Comparison of ENCODE assay signal across 1 cellular context in genomic region chr16:79864032-79864780, GRCh38.
A peak's percentile ranks its signal among the peaks of the same experiment; 100 is the strongest.
TF ChIP-seq lines count a peak whose summit lies in the region.

No MANE protein-coding gene starts in this region.

TF ChIP-seq in K562, 482 proteins besides CTCF, POLR2A, EP300 and RAD21 (continued from another document):
- TF ChIP-seq SMAD2 (IDR thresholded peaks at IDR 0.05; ENCODE audit: low read depth, low read length) (no peak), FOXO4 (CRISPR knock-in tag; IDR thresholded peaks at IDR 0.05) (no peak), NFE2 (IDR thresholded peaks at IDR 0.05; ENCODE audit: low read depth) (no peak), NCOA1 (IDR thresholded peaks at IDR 0.05; ENCODE audit: low read depth) (no peak), GTF3C2 (IDR thresholded peaks at IDR 0.05; ENCODE audit: borderline replicate concordance, extremely low read depth, insufficient read length) (no peak), KHSRP (IDR thresholded peaks at IDR 0.05) (no peak), SIRT6 (IDR thresholded peaks at IDR 0.05; ENCODE audit: low read depth, low read length) (no peak), PHF21A (IDR thresholded peaks at IDR 0.05; ENCODE audit: borderline replicate concordance, low read depth) (no peak), NFXL1 (CRISPR knock-in tag; IDR thresholded peaks at IDR 0.05) (no peak), ZBTB49 (CRISPR knock-in tag; IDR thresholded peaks at IDR 0.05; ENCODE audit: borderline replicate concordance) (no peak), NRF1 (conservative IDR thresholded peaks at IDR 0.05 in 1 of 2, IDR thresholded peaks at IDR 0.05 in 1 of 2) (no peak), ZNF507 (tag; conservative IDR thresholded peaks at IDR 0.05) (no peak), LCOR (CRISPR knock-in tag; IDR thresholded peaks at IDR 0.05) (no peak), BRD9 (IDR thresholded peaks at IDR 0.05; ENCODE audit: low read depth, partially characterized antibody) (no peak)
- TF ChIP-seq, protein P1, sequence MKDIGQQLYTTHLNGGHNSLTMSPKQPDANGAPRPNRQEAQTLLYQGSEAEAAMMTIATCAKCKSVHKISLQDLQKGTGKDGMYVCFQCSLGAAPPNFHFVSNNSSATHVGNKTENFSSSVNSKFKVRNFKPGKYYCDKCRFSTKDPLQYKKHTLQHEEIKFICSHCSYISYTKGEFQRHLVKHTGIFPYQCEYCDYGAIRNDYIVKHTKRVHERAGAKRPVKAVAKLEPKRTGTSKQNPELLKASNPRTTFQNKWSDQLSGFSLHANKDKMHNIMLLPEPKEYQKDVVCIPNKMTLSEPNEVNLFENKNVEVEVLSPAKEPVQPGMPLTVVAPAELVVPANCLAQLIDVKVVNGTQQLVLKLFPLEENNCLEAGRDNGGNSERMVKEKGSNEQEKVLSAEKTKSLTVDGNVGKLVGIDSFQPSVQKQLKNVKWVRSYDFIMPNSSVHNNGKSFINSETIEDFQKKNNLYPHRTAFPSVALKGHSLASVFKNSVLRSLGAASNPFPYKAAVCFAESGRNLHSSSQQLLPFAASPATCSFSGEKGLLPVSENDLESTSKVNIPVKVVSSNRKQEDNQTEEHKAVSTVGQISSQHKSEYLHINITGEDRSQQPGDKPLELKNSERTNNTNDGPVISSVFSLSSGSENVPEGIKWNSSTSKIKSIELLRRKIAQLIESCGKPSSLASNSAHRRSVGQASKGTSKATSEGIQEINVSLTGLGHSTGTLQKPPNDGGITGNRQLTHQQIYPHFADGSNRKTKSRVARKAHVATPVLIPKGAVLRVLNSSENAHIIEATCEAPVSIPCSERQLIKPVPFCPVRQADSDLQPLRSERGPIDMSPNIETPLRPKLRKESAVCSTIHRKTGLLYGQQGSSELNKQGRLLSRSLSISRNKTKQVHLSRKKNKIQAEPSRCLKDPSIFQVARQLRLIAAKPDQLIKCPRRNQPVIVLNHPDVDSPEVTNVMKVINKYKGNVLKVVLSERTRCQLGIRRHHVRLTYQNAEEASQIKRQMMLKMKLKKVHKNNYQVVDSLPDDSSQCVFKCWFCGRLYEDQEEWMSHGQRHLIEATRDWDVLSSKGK (CRISPR knock-in tag; IDR thresholded peaks at IDR 0.05), result 0 out of 2 replicates have a peak, but pooled peaks have one; percentile 67
- TF ChIP-seq, protein P2, sequence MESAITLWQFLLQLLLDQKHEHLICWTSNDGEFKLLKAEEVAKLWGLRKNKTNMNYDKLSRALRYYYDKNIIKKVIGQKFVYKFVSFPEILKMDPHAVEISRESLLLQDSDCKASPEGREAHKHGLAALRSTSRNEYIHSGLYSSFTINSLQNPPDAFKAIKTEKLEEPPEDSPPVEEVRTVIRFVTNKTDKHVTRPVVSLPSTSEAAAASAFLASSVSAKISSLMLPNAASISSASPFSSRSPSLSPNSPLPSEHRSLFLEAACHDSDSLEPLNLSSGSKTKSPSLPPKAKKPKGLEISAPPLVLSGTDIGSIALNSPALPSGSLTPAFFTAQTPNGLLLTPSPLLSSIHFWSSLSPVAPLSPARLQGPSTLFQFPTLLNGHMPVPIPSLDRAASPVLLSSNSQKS (CRISPR knock-in tag; IDR thresholded peaks at IDR 0.05), result no peak
